Comparison of ENCODE assay signal across 8 cellular contexts in the genomic region with DNA sequence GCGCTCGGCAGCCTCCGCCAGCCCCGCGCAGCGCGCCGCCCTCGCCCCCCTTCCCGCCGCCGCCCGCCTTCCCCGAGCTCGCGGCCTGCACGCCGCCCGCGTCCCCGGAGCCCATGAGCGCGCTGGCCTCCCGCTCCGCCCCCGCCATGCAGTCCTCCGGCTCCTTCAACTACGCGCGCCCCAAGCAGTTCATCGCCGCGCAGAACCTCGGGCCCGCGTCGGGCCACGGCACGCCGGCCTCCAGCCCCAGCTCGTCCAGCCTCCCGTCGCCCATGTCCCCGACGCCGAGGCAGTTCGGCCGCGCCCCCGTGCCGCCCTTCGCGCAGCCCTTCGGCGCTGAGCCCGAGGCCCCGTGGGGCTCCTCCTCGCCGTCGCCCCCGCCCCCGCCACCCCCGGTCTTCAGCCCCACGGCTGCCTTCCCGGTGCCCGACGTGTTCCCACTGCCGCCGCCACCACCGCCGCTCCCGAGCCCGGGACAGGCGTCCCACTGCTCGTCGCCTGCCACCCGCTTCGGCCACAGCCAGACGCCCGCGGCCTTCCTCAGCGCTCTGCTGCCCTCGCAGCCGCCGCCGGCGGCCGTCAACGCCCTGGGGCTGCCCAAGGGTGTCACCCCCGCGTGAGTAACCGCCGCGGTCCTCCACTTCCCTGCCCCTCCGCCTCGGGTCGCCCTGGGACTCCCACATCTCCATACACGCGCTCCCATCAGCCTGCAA.
DNase-seq lines count a peak whose midpoint lies in the region; ATAC-seq and TF ChIP-seq lines count a peak whose summit lies in the region.

No MANE protein-coding gene starts in this region.

- BruUV-seq in OCI-LY7 (replicated peaks; lab: Mats Ljungman, UMichigan), result no TSS peak

- H3K36me3 Mint-ChIP-seq in activated naive CD4-positive, alpha-beta T cell treated with anti-CD3 and anti-CD28 coated beads, Interleukin-2, amount 50 U/mL, for 24 hours, result no peaks in the 10 kb centered on the region

- peak overlapping the region; percentile 17 for H3K4me3 ChIP-seq in smooth muscle cell
- no peak overlapping the region for H3K4me3 ChIP-seq in OCI-LY7 (ENCODE audit: low read depth, low read length, poor library complexity, severe bottlenecking)

- peaks cover 92% of the 10 kb centered on the region for H3K79me2 ChIP-seq in smooth muscle cell (ENCODE audit: low read depth)
- H3K79me2 ChIP-seq in OCI-LY7 (ENCODE audit: insufficient read depth, low read depth, low read length), result no peaks in the 10 kb centered on the region

- peak overlapping the region; percentile 24 for H3K4me2 ChIP-seq in smooth muscle cell
- H3K4me2 ChIP-seq in OCI-LY7 (ENCODE audit: low read length), result no peak overlapping the region

- H3F3A ChIP-seq in smooth muscle cell (ENCODE audit: low read depth), result peaks cover 67% of the 10 kb centered on the region

- H4K20me1 ChIP-seq in smooth muscle cell (ENCODE audit: low read depth) (peaks cover 97% of the 10 kb centered on the region), OCI-LY7 (ENCODE audit: insufficient read depth, low read length) (no peaks in the 10 kb centered on the region)

- H3K36me3 ChIP-seq in smooth muscle cell (ENCODE audit: low read depth) (peaks cover 4% of the 10 kb centered on the region), OCI-LY7 (ENCODE audit: insufficient read depth, low read length) (no peaks in the 10 kb centered on the region)

- peaks cover 44% of the 10 kb centered on the region for H3K27me3 Mint-ChIP-seq in activated naive CD4-positive, alpha-beta T cell treated with anti-CD3 and anti-CD28 coated beads, Interleukin-2, amount 50 U/mL, for 24 hours

- CTCF ChIA-PET in OCI-LY7 (lab: Charles Lee; ENCODE audit: unreplicated experiment), result no interaction called here

- H3K27ac Mint-ChIP-seq in activated naive CD4-positive, alpha-beta T cell treated with anti-CD3 and anti-CD28 coated beads, Interleukin-2, amount 50 U/mL, for 24 hours, result no peak overlapping the region

- H3K9me3 ChIP-seq in smooth muscle cell (replicated peaks; ENCODE audit: low read depth), result no peaks in the 10 kb centered on the region
- H3K9me3 ChIP-seq in OCI-LY7 (ENCODE audit: low read length), result no peaks in the 10 kb centered on the region

- H3K9me2 ChIP-seq in OCI-LY7 (ENCODE audit: insufficient read depth, low read length), result no peaks in the 10 kb centered on the region

- no peaks in the 10 kb centered on the region for H3K9me3 Mint-ChIP-seq in activated naive CD4-positive, alpha-beta T cell treated with anti-CD3 and anti-CD28 coated beads, Interleukin-2, amount 50 U/mL, for 24 hours

- DNase-seq in ELF-1 (ENCODE audit: low read depth, low spot score) (peak; percentile 30), iPS-NIHi11 (ENCODE audit: low spot score) (peak; percentile 63), smooth muscle cell (lab: John Stamatoyannopoulos, UW; ENCODE audit: unreplicated experiment) (no peak), GDM1 (lab: John Stamatoyannopoulos, UW) (no peak), OCI-LY7 (ENCODE audit: low spot score) (no peak), NCI-H82 treated with DMSO at 0.1 percent for 48 hours (lab: John Stamatoyannopoulos, UW; ENCODE audit: unreplicated experiment) (no peak)

- peaks cover 12% of the 10 kb centered on the region for H3K4me1 Mint-ChIP-seq in activated naive CD4-positive, alpha-beta T cell treated with anti-CD3 and anti-CD28 coated beads, Interleukin-2, amount 50 U/mL, for 24 hours

- no peak overlapping the region for H3K9ac ChIP-seq in smooth muscle cell (ENCODE audit: low read depth)

- POLR2A ChIA-PET in OCI-LY7 (lab: Charles Lee), result no interaction called here

- ATAC-seq in HG03196 (IDR thresholded peaks at IDR 0.05; ENCODE audit: unreplicated experiment), result peak; percentile 30

- H3K27ac ChIP-seq in smooth muscle cell (ENCODE audit: low read depth) (peak overlapping the region; percentile 96), OCI-LY7 (ENCODE audit: low read depth, low read length, poor library complexity, severe bottlenecking) (no peak overlapping the region)

- H3K4me1 ChIP-seq in smooth muscle cell (ENCODE audit: low read depth), result peaks cover 37% of the 10 kb centered on the region
- no peaks in the 10 kb centered on the region for H3K4me1 ChIP-seq in OCI-LY7 (ENCODE audit: insufficient read depth, low read length, poor library complexity, severe bottlenecking)

- no peak overlapping the region for H2AFZ ChIP-seq in smooth muscle cell (ENCODE audit: low read depth)
- no peak overlapping the region for H2AFZ ChIP-seq in OCI-LY7 (ENCODE audit: low read length)

- TF ChIP-seq CTCF in smooth muscle cell (IDR thresholded peaks at IDR 0.05; ENCODE audit: borderline replicate concordance, insufficient read depth, poor library complexity, severe bottlenecking) (no peak), OCI-LY7 (conservative IDR thresholded peaks at IDR 0.05; ENCODE audit: low read length) (no peak)

- peak overlapping the region; percentile 84 for H3K4me3 Mint-ChIP-seq in activated naive CD4-positive, alpha-beta T cell treated with anti-CD3 and anti-CD28 coated beads, Interleukin-2, amount 50 U/mL, for 24 hours

- intact Hi-C loops in OCI-LY7 (cut with micrococcal nuclease; ENCODE audit: unreplicated experiment), result no loop called here

- no peaks in the 10 kb centered on the region for H3K27me3 ChIP-seq in smooth muscle cell (ENCODE audit: low read depth)

- WGBS in smooth muscle cell (ENCODE audit: low lambda C conversion rate), result 32% methylated on average over 64 of the region's 99 CpGs

Comparison
In these comparisons a context has a peak if more than half of its experiments do, and no peak if none do; other contexts are left out.
1. DNase-seq: peak in ELF-1 (single experiment) and iPS-NIHi11 (single experiment); none in smooth muscle cell (single experiment), GDM1 (single experiment), OCI-LY7 (single experiment) and NCI-H82 treated with DMSO at 0.1 percent for 48 hours (single experiment).